ENCODE assay signal across 8 cellular contexts in the genomic region with DNA sequence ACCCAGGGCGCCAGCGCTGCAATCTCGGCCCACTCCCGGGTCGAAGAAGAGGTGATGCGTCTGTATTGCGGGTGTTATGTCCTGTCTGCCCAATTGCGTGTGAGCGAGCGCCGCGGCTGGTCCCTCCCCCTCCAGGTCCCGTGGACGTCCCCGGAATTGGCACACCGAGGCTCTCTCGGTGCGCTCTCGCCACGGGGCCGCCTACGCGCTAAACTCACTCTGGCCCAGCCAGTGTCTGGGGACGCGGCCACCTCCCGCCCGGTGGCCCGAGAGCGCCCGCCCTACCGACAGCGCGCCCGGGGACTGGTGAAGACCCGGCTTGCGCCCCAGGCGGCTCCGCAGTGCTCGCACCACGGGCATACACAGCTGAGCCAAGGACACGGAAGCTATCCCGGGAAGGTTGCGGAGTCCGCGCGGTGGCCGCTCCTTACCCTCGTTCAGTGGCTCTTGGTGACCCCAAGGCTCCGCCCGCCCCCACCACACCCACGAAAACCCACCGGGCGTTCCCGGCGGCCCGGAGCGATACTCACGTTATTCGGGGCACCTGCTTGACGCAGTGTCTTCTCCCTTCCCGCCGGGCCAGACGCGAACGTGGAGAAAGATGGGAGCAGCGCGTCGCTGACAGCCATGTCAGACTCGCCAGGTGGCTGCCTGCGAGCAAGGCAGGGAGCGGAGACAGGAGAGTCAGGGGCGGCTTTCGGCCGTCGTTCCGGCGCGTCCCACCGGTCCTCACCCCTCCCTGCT. TPM values are rescaled to one million over a fixed set of nuclear protein-coding genes. Genes with fewer than 3 reads are reported as not detected.
A peak's percentile ranks its signal among the peaks of the same experiment; 100 is the strongest.
DNase-seq lines count a peak whose midpoint lies in the region; ATAC-seq and TF ChIP-seq lines count a peak whose summit lies in the region.

No MANE protein-coding gene starts in this region.

- TF ChIP-seq CTCF in HFF-Myc (IDR thresholded peaks at IDR 0.05; ENCODE audit: low read depth, low read length, missing control alignments) = no peak
- no peak for TF ChIP-seq CTCF in foreskin keratinocyte (conservative IDR thresholded peaks at IDR 0.05)
- TF ChIP-seq CTCF in nephron (IDR thresholded peaks at IDR 0.05; ENCODE audit: unreplicated experiment in 3 of 3) = no peak

- H3K36me3 Mint-ChIP-seq in activated CD8-positive, alpha-beta memory T cell treated with anti-CD3 and anti-CD28 coated beads, Interleukin-2, amount 10 ng/mL, durations not matched to agents 7 days and 5 days = no peaks in the 10 kb centered on the region
- H3K36me3 Mint-ChIP-seq in nephron (ENCODE audit: low read depth) = no peaks in the 10 kb centered on the region

- peak overlapping the region; percentile 40 for H3K4me3 Mint-ChIP-seq in activated CD8-positive, alpha-beta memory T cell treated with anti-CD3 and anti-CD28 coated beads, Interleukin-2, amount 10 ng/mL, durations not matched to agents 7 days and 5 days
- H3K4me3 Mint-ChIP-seq in nephron = peak overlapping the region; percentile 86 to 93 (median 91)

- H3K4me1 ChIP-seq in foreskin keratinocyte = peaks cover 21% of the 10 kb centered on the region

- peaks cover 6% of the 10 kb centered on the region for H3K27me3 ChIP-seq in foreskin keratinocyte

- H3K27me3 Mint-ChIP-seq in activated CD8-positive, alpha-beta memory T cell treated with anti-CD3 and anti-CD28 coated beads, Interleukin-2, amount 10 ng/mL, durations not matched to agents 7 days and 5 days = peaks cover 72% of the 10 kb centered on the region
- peaks cover 79% of the 10 kb centered on the region for H3K27me3 Mint-ChIP-seq in nephron (ENCODE audit: low read depth)

- ATAC-seq in activated CD8-positive, alpha-beta memory T cell treated with anti-CD3 and anti-CD28 coated beads, Interleukin-2, amount 10 ng/mL, durations not matched to agents 7 days and 5 days = no peak
- ATAC-seq in foreskin keratinocyte (peak; percentile 11), GM18909 (IDR thresholded peaks at IDR 0.05; ENCODE audit: poor library complexity, unreplicated experiment) (no peak), GM18868 (IDR thresholded peaks at IDR 0.05; ENCODE audit: unreplicated experiment) (no peak)

- no peaks in the 10 kb centered on the region for H3K9me3 Mint-ChIP-seq in activated CD8-positive, alpha-beta memory T cell treated with anti-CD3 and anti-CD28 coated beads, Interleukin-2, amount 10 ng/mL, durations not matched to agents 7 days and 5 days (ENCODE audit: low read depth)
- H3K9me3 Mint-ChIP-seq in nephron = no peaks in the 10 kb centered on the region

- H3K4me1 Mint-ChIP-seq in activated CD8-positive, alpha-beta memory T cell treated with anti-CD3 and anti-CD28 coated beads, Interleukin-2, amount 10 ng/mL, durations not matched to agents 7 days and 5 days = peaks cover 15% of the 10 kb centered on the region
- peaks cover 32% of the 10 kb centered on the region for H3K4me1 Mint-ChIP-seq in nephron

- no peak overlapping the region for H3K27ac Mint-ChIP-seq in activated CD8-positive, alpha-beta memory T cell treated with anti-CD3 and anti-CD28 coated beads, Interleukin-2, amount 10 ng/mL, durations not matched to agents 7 days and 5 days
- H3K27ac Mint-ChIP-seq in nephron = peak overlapping the region in 1 of 3 experiments; percentile 29

- CTCF ChIA-PET in activated CD8-positive, alpha-beta memory T cell treated with anti-CD3 and anti-CD28 coated beads, Interleukin-2, amount 10 ng/mL, durations not matched to agents 7 days and 5 days (lab: Charles Lee) = interaction anchor here (1.1 kb wide), 1 partner anchor 33 kb away, joined by 3 read pairs; no protein-coding TSS in a partner anchor

- DNase-seq in AG20443 (ENCODE audit: low spot score) (peak; percentile 76), HFF-Myc (ENCODE audit: extremely low read depth, low read depth) (no peak), foreskin keratinocyte (peak in 1 of 2 donors; percentile 65)
- no peak for DNase-seq in activated CD8-positive, alpha-beta memory T cell treated with anti-CD3 and anti-CD28 coated beads, Interleukin-2, amount 10 ng/mL, durations not matched to agents 7 days and 5 days
- no peak for DNase-seq in effector CD4-positive, alpha-beta T cell

- peak overlapping the region; percentile 93 for H3K4me3 ChIP-seq in HFF-Myc (replicated peaks; ENCODE audit: low read depth, low read length)

- H3K27ac ChIP-seq in foreskin keratinocyte = peak overlapping the region; percentile 92

RNA-seq across cellular contexts. Expression of gene KLF4, which starts 1.0 kb away (rescaled TPM):
- total RNA-seq in activated CD8-positive, alpha-beta memory T cell treated with anti-CD3 and anti-CD28 coated beads, Interleukin-2, amount 10 ng/mL, durations not matched to agents 7 days and 5 days = 1 to 10 TPM in 1 of 2 experiments, under 1 TPM in 1; 0.53 to 1.5 TPM
- total RNA-seq in foreskin keratinocyte = 16.0 and 17.6 TPM in 2 replicates
- polyA plus RNA-seq in foreskin keratinocyte = 12.0 and 12.6 TPM in 2 replicates
